9 cellular contexts compared by ENCODE assay signal in genomic region chr7:923108-924041, GRCh38. TPM values are rescaled to one million over a fixed set of nuclear protein-coding genes. Genes with fewer than 3 reads are reported as not detected.
A peak's percentile ranks its signal among the peaks of the same experiment; 100 is the strongest.
DNase-seq lines count a peak whose midpoint lies in the region; ATAC-seq, FAIRE-seq and TF ChIP-seq lines count a peak whose summit lies in the region.
"Had no signal": no experiment of that assay in that cellular context is flagged by ENCODE, and none has a peak within 500 bp of the region (broad histone marks: within the 10 kb centered on the region; RNA-seq: fewer than 3 reads in every experiment).

No MANE protein-coding gene starts in this region.

- DNase-seq in GM18507 (ENCODE audit: extremely low spot score, insufficient read length, low read depth), result peak; percentile 82
- DNase-seq in NK-92 (lab: John Stamatoyannopoulos, UW; ENCODE audit: unreplicated experiment), result peak; percentile 18
- peak; percentile 89 for DNase-seq in activated CD8-positive, alpha-beta memory T cell treated with anti-CD3 and anti-CD28 coated beads, Interleukin-2, amount 50 U/mL, for 1 hour (ENCODE audit: extremely low read depth)
- DNase-seq in foreskin melanocyte, result peak; percentile 53
- DNase-seq in sigmoid colon, result peak; percentile 82
- DNase-seq in 8988T, result no peak
- DNase-seq in NCI-H774 (lab: John Stamatoyannopoulos, UW), result no peak

- peak overlapping the region; percentile 39 to 65 (median 46) for H3K27ac ChIP-seq in sigmoid colon

- peak; percentile 99 for FAIRE-seq in GM18507 (lab: Jason Lieb, UNC)

- H3K36me3 ChIP-seq in sigmoid colon, result peaks cover 0 to 5% (median 0%) of the 10 kb centered on the region in 4 donors

- no peak for TF ChIP-seq CTCF in sigmoid colon (IDR thresholded peaks at IDR 0.05)

- WGBS in sigmoid colon, 2 donors, result 19 to 35% methylated on average over 40 of the region's 40 CpGs

- TF ChIP-seq POLR2A in sigmoid colon (IDR thresholded peaks at IDR 0.05), result peak in 1 of 2 donors; percentile 36

- no peak for TF ChIP-seq EP300 in sigmoid colon (IDR thresholded peaks at IDR 0.05)

- intact Hi-C loops in sigmoid colon (cut with DNase I), result no loop called here

- no peak overlapping the region for H3K4me3 ChIP-seq in sigmoid colon

- H3K4me1 ChIP-seq in sigmoid colon, result peaks cover 0 to 38% (median 23%) of the 10 kb centered on the region in 4 donors

- H3K27me3 ChIP-seq in sigmoid colon, result no peaks in the 10 kb centered on the region

- peak; percentile 81 for ATAC-seq in HG02642 (IDR thresholded peaks at IDR 0.05; ENCODE audit: poor library complexity, unreplicated experiment)

- no peaks in the 10 kb centered on the region for H3K9me3 ChIP-seq in sigmoid colon

RNA-seq across cellular contexts. Expression of gene ADAP1, which starts 31.1 kb away (rescaled TPM):
- 10 to 100 TPM; 11.4 to 72.6 (median 28.9) TPM for total RNA-seq in sigmoid colon
- polyA plus RNA-seq in sigmoid colon, result 100 to 1,000 TPM in 2 of 3 donors, 10 to 100 TPM in 1; 99.1 to 157 (median 109) TPM

RNA-seq across cellular contexts. Expression of gene GET4, which starts 47.0 kb away (rescaled TPM):
- total RNA-seq in sigmoid colon, result 10 to 100 TPM; 20.3 to 32.4 (median 25.4) TPM
- polyA plus RNA-seq in sigmoid colon, result 10 to 100 TPM; 25.8 to 51.4 (median 31.2) TPM

RNA-seq across cellular contexts. Expression of gene COX19, which starts 52.0 kb away (rescaled TPM):
- total RNA-seq in sigmoid colon, result 10 to 100 TPM in 1 of 4 donors, 1 to 10 TPM in 3; 8.9 to 12.7 (median 9.3) TPM
- polyA plus RNA-seq in sigmoid colon, result 10 to 100 TPM in 1 of 3 donors, 1 to 10 TPM in 2; 5.1 to 11.5 (median 6.0) TPM

RNA-seq across cellular contexts. Expression of gene CYP2W1, which starts 59.6 kb away (rescaled TPM):
- under 1 TPM in 1 of 4 donors, not detected in 3; 0.83 TPM for total RNA-seq in sigmoid colon
- polyA plus RNA-seq in sigmoid colon, result 1 to 10 TPM in 1 of 3 donors, not detected in 2; 3.8 TPM
- total RNA-seq: dermis microvascular lymphatic vessel endothelial cell had no signal

Comparison
In these comparisons a context has a peak if more than half of its experiments do, and no peak if none do; other contexts are left out.
1. DNase-seq: peak in GM18507 (single experiment), NK-92 (single experiment), activated CD8-positive, alpha-beta memory T cell treated with anti-CD3 and anti-CD28 coated beads, Interleukin-2, amount 50 U/mL, for 1 hour (single experiment), foreskin melanocyte (single experiment) and sigmoid colon (single experiment); none in 8988T (single experiment) and NCI-H774 (single experiment).